ENCODE assay signal across 7 cellular contexts in the genomic region with DNA sequence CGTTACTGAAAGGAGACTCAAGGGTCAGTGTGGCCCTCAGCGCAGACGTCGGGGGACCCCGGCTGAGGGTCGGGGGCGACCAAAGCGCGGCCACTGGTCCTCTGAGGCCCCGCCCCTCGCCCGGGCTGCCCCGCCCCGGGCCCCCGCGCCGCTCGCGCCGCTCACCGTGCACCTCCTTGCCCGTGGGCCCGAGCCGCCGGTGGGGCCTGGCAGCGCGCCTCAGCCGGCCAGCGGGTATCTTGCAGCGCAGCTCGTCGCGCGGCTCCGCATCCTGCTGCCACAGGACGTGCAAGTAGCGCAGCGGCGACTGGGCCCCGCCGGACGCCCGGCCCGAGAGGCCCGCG. TPM values are rescaled to one million over a fixed set of nuclear protein-coding genes. Genes with fewer than 3 reads are reported as not detected.
A peak's percentile ranks its signal among the peaks of the same experiment; 100 is the strongest.
DNase-seq lines count a peak whose midpoint lies in the region; ATAC-seq lines count a peak whose summit lies in the region.

No MANE protein-coding gene starts in this region.

- DNase-seq in NCI-H2171 treated with DMSO at 0.1 percent for 48 hours (lab: John Stamatoyannopoulos, UW) = peak; percentile 55
- peak; percentile 74 for DNase-seq in adipocyte (ENCODE audit: low read depth)
- DNase-seq in stimulated activated CD4-positive, alpha-beta T cell treated with anti-CD3 and anti-CD28 coated beads, Interleukin-1b, Interleukin-23, amount 100 ng/mL, for 1 hour (ENCODE audit: low read depth in 2 of 2) = peak; percentile 6 to 17
- no peak for DNase-seq in occipital lobe (lab: John Stamatoyannopoulos, UW)

- H3K27me3 ChIP-seq in adipocyte (replicated peaks; ENCODE audit: control insufficient read depth, insufficient read depth, low read length) = no peaks in the 10 kb centered on the region

- H3K4me3 ChIP-seq in adipocyte (ENCODE audit: low read length) = peak overlapping the region; percentile 89
- H3K4me3 ChIP-seq in iPS-18c (ENCODE audit: insufficient read depth, low read depth, low read length) = peak overlapping the region; percentile 92

- peak overlapping the region; percentile 90 for H3K9ac ChIP-seq in adipocyte (ENCODE audit: low read length)

- peaks cover 20% of the 10 kb centered on the region for H3K4me1 ChIP-seq in adipocyte (ENCODE audit: control insufficient read depth, insufficient read depth, low read length)

- ATAC-seq in GM18520 (IDR thresholded peaks at IDR 0.05; ENCODE audit: unreplicated experiment) = peak; percentile 32
- ATAC-seq in HG02571 (IDR thresholded peaks at IDR 0.05; ENCODE audit: unreplicated experiment) = peak; percentile 38

- peaks cover 12% of the 10 kb centered on the region for H3K36me3 ChIP-seq in adipocyte (ENCODE audit: control insufficient read depth, insufficient read depth, low read length, severe bottlenecking)

- H3K9me3 ChIP-seq in adipocyte (ENCODE audit: control insufficient read depth, low read length) (no peaks in the 10 kb centered on the region), iPS-18c (ENCODE audit: control insufficient read depth, insufficient read depth, low read length) (no peaks in the 10 kb centered on the region)

RNA-seq across cellular contexts. Expression of a gene that starts 0.4 kb away (rescaled TPM):
- total RNA-seq in occipital lobe = 13.7 TPM

RNA-seq across cellular contexts. Expression of a gene that starts 5.5 kb away (rescaled TPM):
- total RNA-seq in occipital lobe = 702 TPM

RNA-seq across cellular contexts. Expression of a gene that starts 20.5 kb away (rescaled TPM):
- total RNA-seq in occipital lobe = not detected

RNA-seq across cellular contexts. Expression of a gene that starts 36.0 kb away (rescaled TPM):
- total RNA-seq in occipital lobe = 8.3 TPM
